In the genomic region with DNA sequence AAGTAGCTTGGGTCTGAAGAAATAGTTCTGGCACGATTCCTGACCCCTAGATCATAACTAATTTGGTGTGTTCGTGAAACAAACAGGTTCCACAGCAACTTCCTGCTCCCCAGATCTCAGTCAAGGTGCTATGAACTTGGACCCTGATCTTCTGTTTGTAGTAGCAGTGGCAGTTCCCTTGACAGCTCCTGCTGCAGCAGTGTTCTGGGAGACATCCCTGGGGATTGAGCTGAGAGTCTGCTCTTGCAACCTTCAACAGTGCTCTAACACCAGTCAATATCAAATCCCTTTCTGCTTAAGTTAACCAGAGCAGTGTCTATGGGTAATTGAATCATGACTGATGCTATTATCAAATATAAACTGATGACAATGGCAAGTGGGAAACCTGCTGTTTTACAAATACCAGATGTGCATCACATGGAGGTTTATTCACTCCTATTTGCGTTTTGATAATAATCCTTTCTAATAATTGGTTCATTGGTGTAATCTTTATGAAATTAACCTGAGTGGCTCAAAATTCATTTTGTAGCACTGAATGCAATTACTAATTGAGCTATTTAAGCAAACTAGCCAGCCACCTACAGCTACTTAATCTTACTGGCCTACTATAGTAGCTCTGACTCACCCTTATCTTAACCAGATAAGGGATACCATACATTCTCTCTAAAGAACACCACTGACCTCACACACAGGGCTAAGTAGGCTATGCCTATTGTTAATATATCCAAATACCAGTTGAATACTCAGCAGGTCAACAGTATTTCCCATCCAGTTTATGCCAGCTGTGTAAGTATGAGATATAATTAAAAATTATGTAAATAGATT, we compare ENCODE assay signal across 1 cellular context.
TF ChIP-seq lines count a peak whose summit lies in the region.

No MANE protein-coding gene starts in this region.

TF ChIP-seq in K562, 482 proteins besides CTCF, POLR2A, EP300 and RAD21 (continued from another document):
- TF ChIP-seq, protein P1, sequence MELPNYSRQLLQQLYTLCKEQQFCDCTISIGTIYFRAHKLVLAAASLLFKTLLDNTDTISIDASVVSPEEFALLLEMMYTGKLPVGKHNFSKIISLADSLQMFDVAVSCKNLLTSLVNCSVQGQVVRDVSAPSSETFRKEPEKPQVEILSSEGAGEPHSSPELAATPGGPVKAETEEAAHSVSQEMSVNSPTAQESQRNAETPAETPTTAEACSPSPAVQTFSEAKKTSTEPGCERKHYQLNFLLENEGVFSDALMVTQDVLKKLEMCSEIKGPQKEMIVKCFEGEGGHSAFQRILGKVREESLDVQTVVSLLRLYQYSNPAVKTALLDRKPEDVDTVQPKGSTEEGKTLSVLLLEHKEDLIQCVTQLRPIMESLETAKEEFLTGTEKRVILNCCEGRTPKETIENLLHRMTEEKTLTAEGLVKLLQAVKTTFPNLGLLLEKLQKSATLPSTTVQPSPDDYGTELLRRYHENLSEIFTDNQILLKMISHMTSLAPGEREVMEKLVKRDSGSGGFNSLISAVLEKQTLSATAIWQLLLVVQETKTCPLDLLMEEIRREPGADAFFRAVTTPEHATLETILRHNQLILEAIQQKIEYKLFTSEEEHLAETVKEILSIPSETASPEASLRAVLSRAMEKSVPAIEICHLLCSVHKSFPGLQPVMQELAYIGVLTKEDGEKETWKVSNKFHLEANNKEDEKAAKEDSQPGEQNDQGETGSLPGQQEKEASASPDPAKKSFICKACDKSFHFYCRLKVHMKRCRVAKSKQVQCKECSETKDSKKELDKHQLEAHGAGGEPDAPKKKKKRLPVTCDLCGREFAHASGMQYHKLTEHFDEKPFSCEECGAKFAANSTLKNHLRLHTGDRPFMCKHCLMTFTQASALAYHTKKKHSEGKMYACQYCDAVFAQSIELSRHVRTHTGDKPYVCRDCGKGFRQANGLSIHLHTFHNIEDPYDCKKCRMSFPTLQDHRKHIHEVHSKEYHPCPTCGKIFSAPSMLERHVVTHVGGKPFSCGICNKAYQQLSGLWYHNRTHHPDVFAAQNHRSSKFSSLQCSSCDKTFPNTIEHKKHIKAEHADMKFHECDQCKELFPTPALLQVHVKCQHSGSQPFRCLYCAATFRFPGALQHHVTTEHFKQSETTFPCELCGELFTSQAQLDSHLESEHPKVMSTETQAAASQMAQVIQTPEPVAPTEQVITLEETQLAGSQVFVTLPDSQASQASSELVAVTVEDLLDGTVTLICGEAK (IDR thresholded peaks at IDR 0.05) = no peak
- TF ChIP-seq, protein P1 (CRISPR knock-in tag; IDR thresholded peaks at IDR 0.05) = no peak
- no peak for TF ChIP-seq RBBP5 (IDR thresholded peaks at IDR 0.05; ENCODE audit: borderline replicate concordance, insufficient read depth, low read length, poor library complexity, severe bottlenecking)
- no peak for TF ChIP-seq SMAD4 (CRISPR knock-in tag; conservative IDR thresholded peaks at IDR 0.05)
- TF ChIP-seq PTTG1 (tag; IDR thresholded peaks at IDR 0.05; ENCODE audit: low read depth) = no peak
